Comparison of ENCODE assay signal across 14 cellular contexts in genomic region chr6:6657820-6658217, GRCh38.
DNase-seq lines count a peak whose midpoint lies in the region; ATAC-seq lines count a peak whose summit lies in the region.
"Had no signal": no experiment of that assay in that cellular context is flagged by ENCODE, and none has a peak within 500 bp of the region (broad histone marks: within the 10 kb centered on the region; RNA-seq: fewer than 3 reads in every experiment).

No MANE protein-coding gene starts in this region.

- H3K4me3 ChIP-seq in subcutaneous abdominal adipose tissue (ENCODE audit: low read depth in 1 of 5, low read length in 5 of 5), result peak overlapping the region in 1 of 5 donors; percentile 7
- H3K4me3 ChIP-seq: HAP-1, stomach had no signal

- no peak for ATAC-seq in activated naive CD8-positive, alpha-beta T cell treated with anti-CD3 and anti-CD28 coated beads, Interleukin-2, amount 10 ng/mL, durations not matched to agents 7 days and 5 days (ENCODE audit: low read depth)
- no peak for ATAC-seq in GM21576 (IDR thresholded peaks at IDR 0.05; ENCODE audit: unreplicated experiment)

- no peaks in the 10 kb centered on the region for H3K9me3 Mint-ChIP-seq in activated naive CD4-positive, alpha-beta T cell treated with anti-CD3 and anti-CD28 coated beads, Interleukin-2, amount 50 U/mL, for 24 hours
- H3K9me3 Mint-ChIP-seq in IgD-negative memory B cell, result no peaks in the 10 kb centered on the region
- no peaks in the 10 kb centered on the region for H3K9me3 Mint-ChIP-seq in activated naive CD8-positive, alpha-beta T cell treated with anti-CD3 and anti-CD28 coated beads, Interleukin-2, amount 10 ng/mL, durations not matched to agents 7 days and 5 days

- H3K9ac ChIP-seq in subcutaneous abdominal adipose tissue (ENCODE audit: low read length in 5 of 5), result no peak overlapping the region

- H3K4me1 Mint-ChIP-seq in activated naive CD4-positive, alpha-beta T cell treated with anti-CD3 and anti-CD28 coated beads, Interleukin-2, amount 50 U/mL, for 24 hours, result peaks cover 90% of the 10 kb centered on the region
- peaks cover 6 to 24% (median 18%) of the 10 kb centered on the region in 3 donors for H3K4me1 Mint-ChIP-seq in IgD-negative memory B cell
- peaks cover 87% of the 10 kb centered on the region for H3K4me1 Mint-ChIP-seq in activated naive CD8-positive, alpha-beta T cell treated with anti-CD3 and anti-CD28 coated beads, Interleukin-2, amount 10 ng/mL, durations not matched to agents 7 days and 5 days

- peaks cover 13 to 96% (median 66%) of the 10 kb centered on the region in 5 donors for H3K4me1 ChIP-seq in subcutaneous abdominal adipose tissue (ENCODE audit: control insufficient read depth in 5 of 5, insufficient read depth in 5 of 5, low read length in 5 of 5)
- H3K4me1 ChIP-seq: HAP-1 had no signal

- peak overlapping the region; percentile 19 for H3K27ac ChIP-seq in subcutaneous abdominal adipose tissue (ENCODE audit: low read depth, low read length)
- H3K27ac ChIP-seq: stomach had no signal

- H3K36me3 Mint-ChIP-seq in activated naive CD4-positive, alpha-beta T cell treated with anti-CD3 and anti-CD28 coated beads, Interleukin-2, amount 50 U/mL, for 24 hours, result peaks cover 2% of the 10 kb centered on the region
- H3K36me3 Mint-ChIP-seq in IgD-negative memory B cell, result peaks cover 11% of the 10 kb centered on the region
- peaks cover 21% of the 10 kb centered on the region for H3K36me3 Mint-ChIP-seq in activated naive CD8-positive, alpha-beta T cell treated with anti-CD3 and anti-CD28 coated beads, Interleukin-2, amount 10 ng/mL, durations not matched to agents 7 days and 5 days

- H3K27ac Mint-ChIP-seq in activated naive CD4-positive, alpha-beta T cell treated with anti-CD3 and anti-CD28 coated beads, Interleukin-2, amount 50 U/mL, for 24 hours, result peak overlapping the region; percentile 84
- H3K27ac Mint-ChIP-seq in IgD-negative memory B cell, result peak overlapping the region; percentile 20 to 61 (median 46)
- H3K27ac Mint-ChIP-seq in activated naive CD8-positive, alpha-beta T cell treated with anti-CD3 and anti-CD28 coated beads, Interleukin-2, amount 10 ng/mL, durations not matched to agents 7 days and 5 days, result peak overlapping the region; percentile 98

- H3K36me3 ChIP-seq in subcutaneous abdominal adipose tissue (ENCODE audit: control insufficient read depth in 5 of 5, insufficient read depth in 5 of 5, low read length in 5 of 5), result no peaks in the 10 kb centered on the region
- H3K36me3 ChIP-seq: HAP-1, stomach had no signal

- H3K27me3 Mint-ChIP-seq in activated naive CD4-positive, alpha-beta T cell treated with anti-CD3 and anti-CD28 coated beads, Interleukin-2, amount 50 U/mL, for 24 hours, result no peaks in the 10 kb centered on the region
- H3K27me3 Mint-ChIP-seq in IgD-negative memory B cell, result no peaks in the 10 kb centered on the region
- no peaks in the 10 kb centered on the region for H3K27me3 Mint-ChIP-seq in activated naive CD8-positive, alpha-beta T cell treated with anti-CD3 and anti-CD28 coated beads, Interleukin-2, amount 10 ng/mL, durations not matched to agents 7 days and 5 days

- no peaks in the 10 kb centered on the region for H3K27me3 ChIP-seq in subcutaneous abdominal adipose tissue (ENCODE audit: control insufficient read depth in 5 of 5, insufficient read depth in 4 of 5, low read length in 5 of 5)
- H3K27me3 ChIP-seq: stomach had no signal

- POLR2A ChIA-PET in activated naive CD8-positive, alpha-beta T cell treated with anti-CD3 and anti-CD28 coated beads, Interleukin-2, amount 10 ng/mL, durations not matched to agents 7 days and 5 days (lab: Charles Lee), result interaction anchor here (2.6 to 9.2 kb wide), 3 partner anchors 46 to 71 kb away, joined by 14 to 212 read pairs (median 17); no protein-coding TSS in a partner anchor

- no peak for DNase-seq in activated naive CD4-positive, alpha-beta T cell (lab: John Stamatoyannopoulos, UW)
- no peak for DNase-seq in activated naive CD8-positive, alpha-beta T cell treated with anti-CD3 and anti-CD28 coated beads, Interleukin-2, amount 10 ng/mL, durations not matched to agents 7 days and 5 days
- DNase-seq in EL (no peak), cerebellar cortex (ENCODE audit: low spot score) (no peak)
- DNase-seq: central memory CD4-positive, alpha-beta T cell; effector memory CD4-positive, alpha-beta T cell; NCI-H2081 treated with DMSO at 0.1 percent for 48 hours; stimulated activated CD4-positive, alpha-beta T cell treated with anti-CD3 and anti-CD28 coated beads, Interleukin-15, amount 100 ng/mL, for 24 hours; stomach had no signal

- H3K4me3 Mint-ChIP-seq in activated naive CD4-positive, alpha-beta T cell treated with anti-CD3 and anti-CD28 coated beads, Interleukin-2, amount 50 U/mL, for 24 hours, result no peak overlapping the region
- H3K4me3 Mint-ChIP-seq in IgD-negative memory B cell, result no peak overlapping the region
- H3K4me3 Mint-ChIP-seq in activated naive CD8-positive, alpha-beta T cell treated with anti-CD3 and anti-CD28 coated beads, Interleukin-2, amount 10 ng/mL, durations not matched to agents 7 days and 5 days, result no peak overlapping the region

- peaks cover 0 to 2% (median 0%) of the 10 kb centered on the region in 5 donors for H3K9me3 ChIP-seq in subcutaneous abdominal adipose tissue (ENCODE audit: control insufficient read depth in 5 of 5, low read length in 5 of 5)
- H3K9me3 ChIP-seq: HAP-1, stomach had no signal

Comparison
In these comparisons a context has a peak if more than half of its experiments do, and no peak if none do; other contexts are left out.
1. H3K27ac Mint-ChIP-seq: peak in every context shown above with its lines; median percentile 98 in activated naive CD8-positive, alpha-beta T cell treated with anti-CD3 and anti-CD28 coated beads, Interleukin-2, amount 10 ng/mL, durations not matched to agents 7 days and 5 days; 84 in activated naive CD4-positive, alpha-beta T cell treated with anti-CD3 and anti-CD28 coated beads, Interleukin-2, amount 50 U/mL, for 24 hours; 46 in IgD-negative memory B cell.